In the genomic region with DNA sequence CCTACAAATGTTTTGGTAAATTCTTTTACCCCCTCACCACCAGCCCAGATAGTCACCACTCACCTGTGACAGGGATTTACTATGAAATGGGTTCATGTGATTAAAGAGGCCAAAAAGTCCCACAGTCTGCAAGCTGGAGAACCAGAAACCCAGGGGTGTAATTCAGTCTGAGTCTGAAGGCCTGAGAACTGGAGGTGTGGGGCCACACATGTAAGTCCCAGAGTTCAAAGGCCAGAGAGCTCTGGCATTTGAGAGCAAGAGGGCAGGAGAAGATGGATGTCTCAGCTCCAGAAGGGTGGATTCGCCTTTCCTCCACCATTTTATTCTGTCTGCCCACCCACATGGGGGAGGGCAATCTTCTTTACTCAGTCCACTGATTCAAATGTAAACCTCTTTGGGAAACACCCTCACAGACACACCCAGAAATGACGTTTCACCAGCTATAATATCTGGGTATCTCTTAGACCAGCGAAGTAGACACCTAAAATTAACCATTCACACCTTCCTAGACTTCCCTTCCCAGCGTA, we compare ENCODE assay signal across 1 cellular context.
TF ChIP-seq lines count a peak whose summit lies in the region.

No MANE protein-coding gene starts in this region.

TF ChIP-seq in K562, 482 proteins besides CTCF, POLR2A, EP300 and RAD21 (continued from another document and continues in another):
- TF ChIP-seq, protein P1, sequence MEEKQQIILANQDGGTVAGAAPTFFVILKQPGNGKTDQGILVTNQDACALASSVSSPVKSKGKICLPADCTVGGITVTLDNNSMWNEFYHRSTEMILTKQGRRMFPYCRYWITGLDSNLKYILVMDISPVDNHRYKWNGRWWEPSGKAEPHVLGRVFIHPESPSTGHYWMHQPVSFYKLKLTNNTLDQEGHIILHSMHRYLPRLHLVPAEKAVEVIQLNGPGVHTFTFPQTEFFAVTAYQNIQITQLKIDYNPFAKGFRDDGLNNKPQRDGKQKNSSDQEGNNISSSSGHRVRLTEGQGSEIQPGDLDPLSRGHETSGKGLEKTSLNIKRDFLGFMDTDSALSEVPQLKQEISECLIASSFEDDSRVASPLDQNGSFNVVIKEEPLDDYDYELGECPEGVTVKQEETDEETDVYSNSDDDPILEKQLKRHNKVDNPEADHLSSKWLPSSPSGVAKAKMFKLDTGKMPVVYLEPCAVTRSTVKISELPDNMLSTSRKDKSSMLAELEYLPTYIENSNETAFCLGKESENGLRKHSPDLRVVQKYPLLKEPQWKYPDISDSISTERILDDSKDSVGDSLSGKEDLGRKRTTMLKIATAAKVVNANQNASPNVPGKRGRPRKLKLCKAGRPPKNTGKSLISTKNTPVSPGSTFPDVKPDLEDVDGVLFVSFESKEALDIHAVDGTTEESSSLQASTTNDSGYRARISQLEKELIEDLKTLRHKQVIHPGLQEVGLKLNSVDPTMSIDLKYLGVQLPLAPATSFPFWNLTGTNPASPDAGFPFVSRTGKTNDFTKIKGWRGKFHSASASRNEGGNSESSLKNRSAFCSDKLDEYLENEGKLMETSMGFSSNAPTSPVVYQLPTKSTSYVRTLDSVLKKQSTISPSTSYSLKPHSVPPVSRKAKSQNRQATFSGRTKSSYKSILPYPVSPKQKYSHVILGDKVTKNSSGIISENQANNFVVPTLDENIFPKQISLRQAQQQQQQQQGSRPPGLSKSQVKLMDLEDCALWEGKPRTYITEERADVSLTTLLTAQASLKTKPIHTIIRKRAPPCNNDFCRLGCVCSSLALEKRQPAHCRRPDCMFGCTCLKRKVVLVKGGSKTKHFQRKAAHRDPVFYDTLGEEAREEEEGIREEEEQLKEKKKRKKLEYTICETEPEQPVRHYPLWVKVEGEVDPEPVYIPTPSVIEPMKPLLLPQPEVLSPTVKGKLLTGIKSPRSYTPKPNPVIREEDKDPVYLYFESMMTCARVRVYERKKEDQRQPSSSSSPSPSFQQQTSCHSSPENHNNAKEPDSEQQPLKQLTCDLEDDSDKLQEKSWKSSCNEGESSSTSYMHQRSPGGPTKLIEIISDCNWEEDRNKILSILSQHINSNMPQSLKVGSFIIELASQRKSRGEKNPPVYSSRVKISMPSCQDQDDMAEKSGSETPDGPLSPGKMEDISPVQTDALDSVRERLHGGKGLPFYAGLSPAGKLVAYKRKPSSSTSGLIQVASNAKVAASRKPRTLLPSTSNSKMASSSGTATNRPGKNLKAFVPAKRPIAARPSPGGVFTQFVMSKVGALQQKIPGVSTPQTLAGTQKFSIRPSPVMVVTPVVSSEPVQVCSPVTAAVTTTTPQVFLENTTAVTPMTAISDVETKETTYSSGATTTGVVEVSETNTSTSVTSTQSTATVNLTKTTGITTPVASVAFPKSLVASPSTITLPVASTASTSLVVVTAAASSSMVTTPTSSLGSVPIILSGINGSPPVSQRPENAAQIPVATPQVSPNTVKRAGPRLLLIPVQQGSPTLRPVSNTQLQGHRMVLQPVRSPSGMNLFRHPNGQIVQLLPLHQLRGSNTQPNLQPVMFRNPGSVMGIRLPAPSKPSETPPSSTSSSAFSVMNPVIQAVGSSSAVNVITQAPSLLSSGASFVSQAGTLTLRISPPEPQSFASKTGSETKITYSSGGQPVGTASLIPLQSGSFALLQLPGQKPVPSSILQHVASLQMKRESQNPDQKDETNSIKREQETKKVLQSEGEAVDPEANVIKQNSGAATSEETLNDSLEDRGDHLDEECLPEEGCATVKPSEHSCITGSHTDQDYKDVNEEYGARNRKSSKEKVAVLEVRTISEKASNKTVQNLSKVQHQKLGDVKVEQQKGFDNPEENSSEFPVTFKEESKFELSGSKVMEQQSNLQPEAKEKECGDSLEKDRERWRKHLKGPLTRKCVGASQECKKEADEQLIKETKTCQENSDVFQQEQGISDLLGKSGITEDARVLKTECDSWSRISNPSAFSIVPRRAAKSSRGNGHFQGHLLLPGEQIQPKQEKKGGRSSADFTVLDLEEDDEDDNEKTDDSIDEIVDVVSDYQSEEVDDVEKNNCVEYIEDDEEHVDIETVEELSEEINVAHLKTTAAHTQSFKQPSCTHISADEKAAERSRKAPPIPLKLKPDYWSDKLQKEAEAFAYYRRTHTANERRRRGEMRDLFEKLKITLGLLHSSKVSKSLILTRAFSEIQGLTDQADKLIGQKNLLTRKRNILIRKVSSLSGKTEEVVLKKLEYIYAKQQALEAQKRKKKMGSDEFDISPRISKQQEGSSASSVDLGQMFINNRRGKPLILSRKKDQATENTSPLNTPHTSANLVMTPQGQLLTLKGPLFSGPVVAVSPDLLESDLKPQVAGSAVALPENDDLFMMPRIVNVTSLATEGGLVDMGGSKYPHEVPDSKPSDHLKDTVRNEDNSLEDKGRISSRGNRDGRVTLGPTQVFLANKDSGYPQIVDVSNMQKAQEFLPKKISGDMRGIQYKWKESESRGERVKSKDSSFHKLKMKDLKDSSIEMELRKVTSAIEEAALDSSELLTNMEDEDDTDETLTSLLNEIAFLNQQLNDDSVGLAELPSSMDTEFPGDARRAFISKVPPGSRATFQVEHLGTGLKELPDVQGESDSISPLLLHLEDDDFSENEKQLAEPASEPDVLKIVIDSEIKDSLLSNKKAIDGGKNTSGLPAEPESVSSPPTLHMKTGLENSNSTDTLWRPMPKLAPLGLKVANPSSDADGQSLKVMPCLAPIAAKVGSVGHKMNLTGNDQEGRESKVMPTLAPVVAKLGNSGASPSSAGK (IDR thresholded peaks at IDR 0.05) = no peak
- no peak for TF ChIP-seq NONO (IDR thresholded peaks at IDR 0.05; ENCODE audit: low read depth in 2 of 2, low read length in 1 of 2)
- no peak for TF ChIP-seq ZNF764 (CRISPR knock-in tag; IDR thresholded peaks at IDR 0.05; ENCODE audit: low read depth)
- TF ChIP-seq CHD1 (IDR thresholded peaks at IDR 0.05; ENCODE audit: low read length) = peak; percentile 45
- TF ChIP-seq ELF2 (CRISPR knock-in tag; IDR thresholded peaks at IDR 0.05) = no peak
- TF ChIP-seq, protein P2, sequence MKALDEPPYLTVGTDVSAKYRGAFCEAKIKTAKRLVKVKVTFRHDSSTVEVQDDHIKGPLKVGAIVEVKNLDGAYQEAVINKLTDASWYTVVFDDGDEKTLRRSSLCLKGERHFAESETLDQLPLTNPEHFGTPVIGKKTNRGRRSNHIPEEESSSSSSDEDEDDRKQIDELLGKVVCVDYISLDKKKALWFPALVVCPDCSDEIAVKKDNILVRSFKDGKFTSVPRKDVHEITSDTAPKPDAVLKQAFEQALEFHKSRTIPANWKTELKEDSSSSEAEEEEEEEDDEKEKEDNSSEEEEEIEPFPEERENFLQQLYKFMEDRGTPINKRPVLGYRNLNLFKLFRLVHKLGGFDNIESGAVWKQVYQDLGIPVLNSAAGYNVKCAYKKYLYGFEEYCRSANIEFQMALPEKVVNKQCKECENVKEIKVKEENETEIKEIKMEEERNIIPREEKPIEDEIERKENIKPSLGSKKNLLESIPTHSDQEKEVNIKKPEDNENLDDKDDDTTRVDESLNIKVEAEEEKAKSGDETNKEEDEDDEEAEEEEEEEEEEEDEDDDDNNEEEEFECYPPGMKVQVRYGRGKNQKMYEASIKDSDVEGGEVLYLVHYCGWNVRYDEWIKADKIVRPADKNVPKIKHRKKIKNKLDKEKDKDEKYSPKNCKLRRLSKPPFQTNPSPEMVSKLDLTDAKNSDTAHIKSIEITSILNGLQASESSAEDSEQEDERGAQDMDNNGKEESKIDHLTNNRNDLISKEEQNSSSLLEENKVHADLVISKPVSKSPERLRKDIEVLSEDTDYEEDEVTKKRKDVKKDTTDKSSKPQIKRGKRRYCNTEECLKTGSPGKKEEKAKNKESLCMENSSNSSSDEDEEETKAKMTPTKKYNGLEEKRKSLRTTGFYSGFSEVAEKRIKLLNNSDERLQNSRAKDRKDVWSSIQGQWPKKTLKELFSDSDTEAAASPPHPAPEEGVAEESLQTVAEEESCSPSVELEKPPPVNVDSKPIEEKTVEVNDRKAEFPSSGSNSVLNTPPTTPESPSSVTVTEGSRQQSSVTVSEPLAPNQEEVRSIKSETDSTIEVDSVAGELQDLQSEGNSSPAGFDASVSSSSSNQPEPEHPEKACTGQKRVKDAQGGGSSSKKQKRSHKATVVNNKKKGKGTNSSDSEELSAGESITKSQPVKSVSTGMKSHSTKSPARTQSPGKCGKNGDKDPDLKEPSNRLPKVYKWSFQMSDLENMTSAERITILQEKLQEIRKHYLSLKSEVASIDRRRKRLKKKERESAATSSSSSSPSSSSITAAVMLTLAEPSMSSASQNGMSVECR (CRISPR knock-in tag; IDR thresholded peaks at IDR 0.05) = no peak
- TF ChIP-seq ILF3 (IDR thresholded peaks at IDR 0.05; ENCODE audit: borderline replicate concordance) = no peak
- TF ChIP-seq, protein P3, sequence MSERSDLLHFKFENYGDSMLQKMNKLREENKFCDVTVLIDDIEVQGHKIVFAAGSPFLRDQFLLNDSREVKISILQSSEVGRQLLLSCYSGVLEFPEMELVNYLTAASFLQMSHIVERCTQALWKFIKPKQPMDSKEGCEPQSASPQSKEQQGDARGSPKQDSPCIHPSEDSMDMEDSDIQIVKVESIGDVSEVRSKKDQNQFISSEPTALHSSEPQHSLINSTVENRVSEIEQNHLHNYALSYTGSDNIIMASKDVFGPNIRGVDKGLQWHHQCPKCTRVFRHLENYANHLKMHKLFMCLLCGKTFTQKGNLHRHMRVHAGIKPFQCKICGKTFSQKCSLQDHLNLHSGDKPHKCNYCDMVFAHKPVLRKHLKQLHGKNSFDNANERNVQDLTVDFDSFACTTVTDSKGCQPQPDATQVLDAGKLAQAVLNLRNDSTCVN (CRISPR knock-in tag; IDR thresholded peaks at IDR 0.05) = no peak
- TF ChIP-seq ZNF507 (tag; conservative IDR thresholded peaks at IDR 0.05) = no peak
- TF ChIP-seq L3MBTL2 (IDR thresholded peaks at IDR 0.05) = peak; percentile 54; the same call in 1 of the 2 replicates
- TF ChIP-seq SRSF9 (IDR thresholded peaks at IDR 0.05; ENCODE audit: borderline replicate concordance, low read depth, low read length) = no peak
- TF ChIP-seq, protein P4, sequence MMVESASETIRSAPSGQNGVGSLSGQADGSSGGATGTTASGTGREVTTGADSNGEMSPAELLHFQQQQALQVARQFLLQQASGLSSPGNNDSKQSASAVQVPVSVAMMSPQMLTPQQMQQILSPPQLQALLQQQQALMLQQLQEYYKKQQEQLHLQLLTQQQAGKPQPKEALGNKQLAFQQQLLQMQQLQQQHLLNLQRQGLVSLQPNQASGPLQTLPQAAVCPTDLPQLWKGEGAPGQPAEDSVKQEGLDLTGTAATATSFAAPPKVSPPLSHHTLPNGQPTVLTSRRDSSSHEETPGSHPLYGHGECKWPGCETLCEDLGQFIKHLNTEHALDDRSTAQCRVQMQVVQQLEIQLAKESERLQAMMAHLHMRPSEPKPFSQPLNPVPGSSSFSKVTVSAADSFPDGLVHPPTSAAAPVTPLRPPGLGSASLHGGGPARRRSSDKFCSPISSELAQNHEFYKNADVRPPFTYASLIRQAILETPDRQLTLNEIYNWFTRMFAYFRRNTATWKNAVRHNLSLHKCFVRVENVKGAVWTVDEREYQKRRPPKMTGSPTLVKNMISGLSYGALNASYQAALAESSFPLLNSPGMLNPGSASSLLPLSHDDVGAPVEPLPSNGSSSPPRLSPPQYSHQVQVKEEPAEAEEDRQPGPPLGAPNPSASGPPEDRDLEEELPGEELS (CRISPR knock-in tag; IDR thresholded peaks at IDR 0.05; ENCODE audit: borderline replicate concordance) = no peak
- no peak for TF ChIP-seq SIN3B (IDR thresholded peaks at IDR 0.05; ENCODE audit: low read depth)
- TF ChIP-seq ZNF354B (CRISPR knock-in tag; IDR thresholded peaks at IDR 0.05) = no peak
- TF ChIP-seq PRPF4 (IDR thresholded peaks at IDR 0.05; ENCODE audit: insufficient read depth, low read depth, low read length, poor library complexity, severe bottlenecking) = no peak
- no peak for TF ChIP-seq ZSCAN32 (CRISPR knock-in tag; IDR thresholded peaks at IDR 0.05)
- TF ChIP-seq, protein P5, sequence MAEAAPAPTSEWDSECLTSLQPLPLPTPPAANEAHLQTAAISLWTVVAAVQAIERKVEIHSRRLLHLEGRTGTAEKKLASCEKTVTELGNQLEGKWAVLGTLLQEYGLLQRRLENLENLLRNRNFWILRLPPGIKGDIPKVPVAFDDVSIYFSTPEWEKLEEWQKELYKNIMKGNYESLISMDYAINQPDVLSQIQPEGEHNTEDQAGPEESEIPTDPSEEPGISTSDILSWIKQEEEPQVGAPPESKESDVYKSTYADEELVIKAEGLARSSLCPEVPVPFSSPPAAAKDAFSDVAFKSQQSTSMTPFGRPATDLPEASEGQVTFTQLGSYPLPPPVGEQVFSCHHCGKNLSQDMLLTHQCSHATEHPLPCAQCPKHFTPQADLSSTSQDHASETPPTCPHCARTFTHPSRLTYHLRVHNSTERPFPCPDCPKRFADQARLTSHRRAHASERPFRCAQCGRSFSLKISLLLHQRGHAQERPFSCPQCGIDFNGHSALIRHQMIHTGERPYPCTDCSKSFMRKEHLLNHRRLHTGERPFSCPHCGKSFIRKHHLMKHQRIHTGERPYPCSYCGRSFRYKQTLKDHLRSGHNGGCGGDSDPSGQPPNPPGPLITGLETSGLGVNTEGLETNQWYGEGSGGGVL (CRISPR knock-in tag; IDR thresholded peaks at IDR 0.05) = no peak
- TF ChIP-seq NCOA1 (IDR thresholded peaks at IDR 0.05; ENCODE audit: low read depth) = no peak
- TF ChIP-seq, protein P6, sequence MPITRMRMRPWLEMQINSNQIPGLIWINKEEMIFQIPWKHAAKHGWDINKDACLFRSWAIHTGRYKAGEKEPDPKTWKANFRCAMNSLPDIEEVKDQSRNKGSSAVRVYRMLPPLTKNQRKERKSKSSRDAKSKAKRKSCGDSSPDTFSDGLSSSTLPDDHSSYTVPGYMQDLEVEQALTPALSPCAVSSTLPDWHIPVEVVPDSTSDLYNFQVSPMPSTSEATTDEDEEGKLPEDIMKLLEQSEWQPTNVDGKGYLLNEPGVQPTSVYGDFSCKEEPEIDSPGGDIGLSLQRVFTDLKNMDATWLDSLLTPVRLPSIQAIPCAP (CRISPR knock-in tag; IDR thresholded peaks at IDR 0.05; ENCODE audit: borderline replicate concordance) = no peak
- TF ChIP-seq, protein P7, sequence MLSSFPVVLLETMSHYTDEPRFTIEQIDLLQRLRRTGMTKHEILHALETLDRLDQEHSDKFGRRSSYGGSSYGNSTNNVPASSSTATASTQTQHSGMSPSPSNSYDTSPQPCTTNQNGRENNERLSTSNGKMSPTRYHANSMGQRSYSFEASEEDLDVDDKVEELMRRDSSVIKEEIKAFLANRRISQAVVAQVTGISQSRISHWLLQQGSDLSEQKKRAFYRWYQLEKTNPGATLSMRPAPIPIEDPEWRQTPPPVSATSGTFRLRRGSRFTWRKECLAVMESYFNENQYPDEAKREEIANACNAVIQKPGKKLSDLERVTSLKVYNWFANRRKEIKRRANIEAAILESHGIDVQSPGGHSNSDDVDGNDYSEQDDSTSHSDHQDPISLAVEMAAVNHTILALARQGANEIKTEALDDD (IDR thresholded peaks at IDR 0.05) = peak; percentile 62
- no peak for TF ChIP-seq ZNF766 (CRISPR knock-in tag; conservative IDR thresholded peaks at IDR 0.05)
- no peak for TF ChIP-seq ZNF41 (CRISPR knock-in tag; conservative IDR thresholded peaks at IDR 0.05)
- peak; percentile 54 for TF ChIP-seq CCNT2 (IDR thresholded peaks at IDR 0.05; ENCODE audit: borderline replicate concordance, extremely low read depth, insufficient read length, low read depth, low read length)
- no peak for TF ChIP-seq HNRNPK (IDR thresholded peaks at IDR 0.05; ENCODE audit: low read depth, low read length, poor library complexity, severe bottlenecking)
- no peak for TF ChIP-seq CBX1 (IDR thresholded peaks at IDR 0.05; ENCODE audit: low read depth)
- no peak for TF ChIP-seq SAFB2 (IDR thresholded peaks at IDR 0.05; ENCODE audit: borderline replicate concordance, low read depth, low read length, severe bottlenecking)
- no peak for TF ChIP-seq ERF (CRISPR knock-in tag; IDR thresholded peaks at IDR 0.05)
- no peak for TF ChIP-seq MECOM (CRISPR knock-in tag; IDR thresholded peaks at IDR 0.05)
- no peak for TF ChIP-seq POLR3G (IDR thresholded peaks at IDR 0.05; ENCODE audit: extremely low read depth, insufficient read length, insufficient replicate concordance)
- TF ChIP-seq STAG1 (CRISPR knock-in tag; IDR thresholded peaks at IDR 0.05; ENCODE audit: borderline replicate concordance) = no peak
- TF ChIP-seq TAL1 (IDR thresholded peaks at IDR 0.05) = no peak
- no peak for TF ChIP-seq RBM17 (IDR thresholded peaks at IDR 0.05; ENCODE audit: borderline replicate concordance, low read depth, low read length)
